In genomic region chr2:177315303-177315887, GRCh38 we compare ENCODE assay signal across 1 cellular context.
TF ChIP-seq lines count a peak whose summit lies in the region.

No MANE protein-coding gene starts in this region.

TF ChIP-seq in GM23338, 12 proteins besides CTCF, POLR2A, EP300 and RAD21 (continued from another document):
- TF ChIP-seq REST (IDR thresholded peaks at IDR 0.05; ENCODE audit: unreplicated experiment) (no peak), CREB1 (CRISPR knock-in tag; IDR thresholded peaks at IDR 0.05; ENCODE audit: low read depth) (no peak), EZH2phosphoT487 (IDR thresholded peaks at IDR 0.05; ENCODE audit: unreplicated experiment) (no peak)
